1 cellular context compared by ENCODE assay signal in the genomic region with DNA sequence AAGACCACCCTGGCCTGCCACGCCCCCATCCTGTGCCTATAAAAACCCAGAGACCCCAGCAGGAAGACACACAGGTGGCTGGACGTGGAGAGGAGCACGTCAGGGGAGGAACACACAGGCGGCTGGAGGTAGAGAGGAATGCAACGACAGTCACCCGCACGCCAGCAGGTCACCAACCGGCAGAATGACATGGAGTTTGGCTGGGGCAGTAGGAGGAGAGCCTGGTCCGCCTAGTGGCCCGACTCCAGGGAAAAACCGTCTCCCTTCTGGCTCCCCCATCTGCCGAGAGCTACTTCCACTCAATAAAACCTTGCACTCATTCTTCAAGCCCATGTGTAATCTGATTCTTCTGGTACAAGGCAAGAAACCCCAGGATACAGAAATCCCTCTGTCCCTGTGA.
TF ChIP-seq lines count a peak whose summit lies in the region.

No MANE protein-coding gene starts in this region.

TF ChIP-seq in WTC11, 78 proteins besides CTCF, POLR2A, EP300 and RAD21 (continued from another document):
- TF ChIP-seq, protein P1, sequence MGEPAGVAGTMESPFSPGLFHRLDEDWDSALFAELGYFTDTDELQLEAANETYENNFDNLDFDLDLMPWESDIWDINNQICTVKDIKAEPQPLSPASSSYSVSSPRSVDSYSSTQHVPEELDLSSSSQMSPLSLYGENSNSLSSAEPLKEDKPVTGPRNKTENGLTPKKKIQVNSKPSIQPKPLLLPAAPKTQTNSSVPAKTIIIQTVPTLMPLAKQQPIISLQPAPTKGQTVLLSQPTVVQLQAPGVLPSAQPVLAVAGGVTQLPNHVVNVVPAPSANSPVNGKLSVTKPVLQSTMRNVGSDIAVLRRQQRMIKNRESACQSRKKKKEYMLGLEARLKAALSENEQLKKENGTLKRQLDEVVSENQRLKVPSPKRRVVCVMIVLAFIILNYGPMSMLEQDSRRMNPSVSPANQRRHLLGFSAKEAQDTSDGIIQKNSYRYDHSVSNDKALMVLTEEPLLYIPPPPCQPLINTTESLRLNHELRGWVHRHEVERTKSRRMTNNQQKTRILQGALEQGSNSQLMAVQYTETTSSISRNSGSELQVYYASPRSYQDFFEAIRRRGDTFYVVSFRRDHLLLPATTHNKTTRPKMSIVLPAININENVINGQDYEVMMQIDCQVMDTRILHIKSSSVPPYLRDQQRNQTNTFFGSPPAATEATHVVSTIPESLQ (CRISPR knock-in tag; IDR thresholded peaks at IDR 0.05): no peak
